ENCODE assay signal across 13 cellular contexts in genomic region chr1:100536031-100536430, GRCh38. TPM values are rescaled to one million over a fixed set of nuclear protein-coding genes. Genes with fewer than 3 reads are reported as not detected.
DNase-seq lines count a peak whose midpoint lies in the region; ATAC-seq and TF ChIP-seq lines count a peak whose summit lies in the region.
"Had no signal": no experiment of that assay in that cellular context is flagged by ENCODE, and none has a peak within 500 bp of the region (broad histone marks: within the 10 kb centered on the region; RNA-seq: fewer than 3 reads in every experiment).

No MANE protein-coding gene starts in this region.

- intact Hi-C loops in prostate gland (cut with DNase I), result no loop called here
- intact Hi-C loops in esophagus muscularis mucosa (cut with DNase I), result no loop called here
- intact Hi-C loops in heart right ventricle (cut with DNase I), result loop anchor here in 2 of 10 donors (2.0 to 10.0 kb wide), 2 partner anchors 71 to 73 kb away; no protein-coding TSS in a partner anchor
- intact Hi-C loops in activated CD4-positive, alpha-beta memory T cell treated with anti-CD3 and anti-CD28 coated beads for 36 hours (cut with micrococcal nuclease), result loop anchor here (10.0 kb wide), 1 partner anchor 181 kb away; the partner anchor contains the start of gene CDC14A

- no peaks in the 10 kb centered on the region for H3K36me3 Mint-ChIP-seq in activated CD4-positive, alpha-beta memory T cell treated with anti-CD3 and anti-CD28 coated beads for 36 hours

- peaks cover 39% of the 10 kb centered on the region for H3K4me1 Mint-ChIP-seq in activated CD4-positive, alpha-beta memory T cell treated with anti-CD3 and anti-CD28 coated beads for 36 hours (ENCODE audit: low read depth)

- H3K4me3 Mint-ChIP-seq in activated CD4-positive, alpha-beta memory T cell treated with anti-CD3 and anti-CD28 coated beads for 36 hours, result no peak overlapping the region

- no peaks in the 10 kb centered on the region for H3K4me1 ChIP-seq in prostate gland (replicated peaks)
- H3K4me1 ChIP-seq in esophagus muscularis mucosa, result peaks cover 11 to 30% (median 24%) of the 10 kb centered on the region in 4 donors
- peaks cover 7 to 53% (median 19%) of the 10 kb centered on the region in 9 donors for H3K4me1 ChIP-seq in heart right ventricle

- H3K27ac Mint-ChIP-seq in activated CD4-positive, alpha-beta memory T cell treated with anti-CD3 and anti-CD28 coated beads for 36 hours, result no peak overlapping the region

- TF ChIP-seq POLR2A in prostate gland (IDR thresholded peaks at IDR 0.05) (no peak), esophagus muscularis mucosa (IDR thresholded peaks at IDR 0.05; ENCODE audit: low read depth) (no peak)

- ATAC-seq in GM18502 (IDR thresholded peaks at IDR 0.05; ENCODE audit: poor library complexity, unreplicated experiment) (peak; percentile 84), GM19467 (IDR thresholded peaks at IDR 0.05; ENCODE audit: unreplicated experiment) (peak; percentile 82), HG02981 (IDR thresholded peaks at IDR 0.05; ENCODE audit: unreplicated experiment) (peak; percentile 83), heart right ventricle (no peak)
- ATAC-seq: upper lobe of right lung had no signal

- H3K27ac ChIP-seq in prostate gland (no peak overlapping the region), esophagus muscularis mucosa (replicated peaks in 1 of 4) (no peak overlapping the region), heart right ventricle (no peak overlapping the region)
- H3K27ac ChIP-seq: Peyer's patch, upper lobe of right lung had no signal

- 93% methylated on average over 3 of the region's 3 CpGs for WGBS in prostate gland
- WGBS in esophagus muscularis mucosa, result 84% methylated on average over 3 of the region's 3 CpGs
- WGBS in heart right ventricle, 2 donors, result 91 to 92% methylated on average over 3 of the region's 3 CpGs

- no peak for TF ChIP-seq CTCF in prostate gland (IDR thresholded peaks at IDR 0.05)
- TF ChIP-seq CTCF in esophagus muscularis mucosa (IDR thresholded peaks at IDR 0.05), result no peak
- no peak for TF ChIP-seq CTCF in heart right ventricle (IDR thresholded peaks at IDR 0.05)

- DNase-seq in MV-4-11 (lab: John Stamatoyannopoulos, UW), result peak; percentile 90
- DNase-seq in prostate gland (ENCODE audit: low spot score), result no peak
- DNase-seq in esophagus muscularis mucosa (ENCODE audit: extremely low spot score), result no peak
- no peak for DNase-seq in heart right ventricle
- DNase-seq in activated CD4-positive, alpha-beta memory T cell treated with anti-CD3 and anti-CD28 coated beads for 36 hours, result no peak
- DNase-seq: activated CD4-positive, alpha-beta T cell treated with anti-CD3 and anti-CD28 coated beads for 4 hours; Peyer's patch; stimulated activated CD4-positive, alpha-beta T cell treated with anti-CD3 and anti-CD28 coated beads, Interleukin-4, amount 100 ng/mL, for 1 hour; upper lobe of right lung had no signal

- peaks cover 45% of the 10 kb centered on the region for H3K27me3 Mint-ChIP-seq in activated CD4-positive, alpha-beta memory T cell treated with anti-CD3 and anti-CD28 coated beads for 36 hours

- CTCF ChIA-PET in activated CD4-positive, alpha-beta memory T cell treated with anti-CD3 and anti-CD28 coated beads for 36 hours (lab: Charles Lee), result no interaction called here

- H3K9me3 Mint-ChIP-seq in activated CD4-positive, alpha-beta memory T cell treated with anti-CD3 and anti-CD28 coated beads for 36 hours, result no peaks in the 10 kb centered on the region

- H3K36me3 ChIP-seq in prostate gland (no peaks in the 10 kb centered on the region), esophagus muscularis mucosa (no peaks in the 10 kb centered on the region), heart right ventricle (no peaks in the 10 kb centered on the region)
- H3K36me3 ChIP-seq: neutrophil, Peyer's patch, upper lobe of right lung had no signal

- H3K4me3 ChIP-seq in prostate gland (no peak overlapping the region), esophagus muscularis mucosa (no peak overlapping the region), heart right ventricle (no peak overlapping the region)
- H3K4me3 ChIP-seq: Peyer's patch, upper lobe of right lung had no signal

- no peak for TF ChIP-seq EP300 in esophagus muscularis mucosa (IDR thresholded peaks at IDR 0.05)

- H3K27me3 ChIP-seq in prostate gland (replicated peaks; ENCODE audit: insufficient read depth), result no peaks in the 10 kb centered on the region
- H3K27me3 ChIP-seq in esophagus muscularis mucosa, result peaks cover 4 to 43% (median 12%) of the 10 kb centered on the region in 4 donors
- peaks cover 6 to 55% (median 41%) of the 10 kb centered on the region in 7 donors for H3K27me3 ChIP-seq in heart right ventricle

- no peaks in the 10 kb centered on the region for H3K9me3 ChIP-seq in prostate gland
- H3K9me3 ChIP-seq in esophagus muscularis mucosa, result no peaks in the 10 kb centered on the region
- no peaks in the 10 kb centered on the region for H3K9me3 ChIP-seq in heart right ventricle
- H3K9me3 ChIP-seq: neutrophil, Peyer's patch, upper lobe of right lung had no signal

- POLR2A ChIA-PET in activated CD4-positive, alpha-beta memory T cell treated with anti-CD3 and anti-CD28 coated beads for 36 hours (lab: Charles Lee), result no interaction called here

RNA-seq across cellular contexts. Expression of gene GPR88, which starts 1.9 kb away (rescaled TPM):
- under 1 TPM in 1 of 2 donors, not detected in 1; 0.40 TPM for total RNA-seq in prostate gland
- 1 to 10 TPM; 1.2 to 7.6 (median 2.3) TPM for total RNA-seq in esophagus muscularis mucosa
- under 1 TPM in 4 of 10 donors, not detected in 6; 0.08 to 0.16 (median 0.12) TPM for total RNA-seq in heart right ventricle
- polyA plus RNA-seq in heart right ventricle, result under 1 TPM; 0.06 to 0.22 TPM
- not detected for total RNA-seq in activated CD4-positive, alpha-beta memory T cell treated with anti-CD3 and anti-CD28 coated beads for 36 hours
- total RNA-seq: upper lobe of right lung had no signal

Comparison
In these comparisons a context has a peak if more than half of its experiments do, and no peak if none do; other contexts are left out.
1. ATAC-seq: peak in GM18502 (single experiment), GM19467 (single experiment) and HG02981 (single experiment); none in heart right ventricle (0 of 8).